In genomic region chr2:120629241-120629895, GRCh38 we compare ENCODE assay signal across 18 cellular contexts.
"Had no signal": no experiment of that assay in that cellular context is flagged by ENCODE, and none has a peak within 500 bp of the region (broad histone marks: within the 10 kb centered on the region; RNA-seq: fewer than 3 reads in every experiment).

No MANE protein-coding gene starts in this region.

- H2AFZ ChIP-seq: neural progenitor cell had no signal

- H3K9ac ChIP-seq: neural progenitor cell had no signal

- H3K36me3 Mint-ChIP-seq: memory B cell; natural killer cell treated with Interleukin-12 subunit alpha and Interleukin-12 subunit beta and Interleukin-15 and Interleukin-18, amount 100 ng/mL, for 72 hours; neural progenitor cell; type B pancreatic cell had no signal

- H3K27ac Mint-ChIP-seq: memory B cell; natural killer cell treated with Interleukin-12 subunit alpha and Interleukin-12 subunit beta and Interleukin-15 and Interleukin-18, amount 100 ng/mL, for 72 hours; neural progenitor cell; progenitor cell of endocrine pancreas; type B pancreatic cell had no signal

- H3K4me1 Mint-ChIP-seq: memory B cell had no signal

- ATAC-seq: heart left ventricle; natural killer cell treated with Interleukin-12 subunit alpha and Interleukin-12 subunit beta and Interleukin-15 and Interleukin-18, amount 100 ng/mL, for 72 hours; pancreas had no signal

- H3K9me3 ChIP-seq: pancreas, thyroid gland had no signal

- H3K4me3 Mint-ChIP-seq: memory B cell; natural killer cell treated with Interleukin-12 subunit alpha and Interleukin-12 subunit beta and Interleukin-15 and Interleukin-18, amount 100 ng/mL, for 72 hours; neural progenitor cell; type B pancreatic cell had no signal

- H3K27me3 ChIP-seq: neural progenitor cell, pancreas, thyroid gland had no signal

- H3K27ac ChIP-seq: heart left ventricle, neural progenitor cell, pancreas had no signal

- H3K4me1 ChIP-seq: heart left ventricle, pancreas had no signal

- DNase-seq: central memory CD4-positive, alpha-beta T cell; cortex of kidney; hippocampal formation; kidney glomerular epithelial cell; midbrain; nucleus accumbens; retina; small intestine; stimulated activated CD4-positive, alpha-beta T cell treated with anti-CD3 and anti-CD28 coated beads, Interleukin-2, amount 100 ng/mL, for 48 hours; stimulated activated naive CD4-positive, alpha-beta T cell treated with Interleukin-2 at 50 U/mL for 16 hours; thyroid gland had no signal

- H3K9me3 Mint-ChIP-seq: natural killer cell treated with Interleukin-12 subunit alpha and Interleukin-12 subunit beta and Interleukin-15 and Interleukin-18, amount 100 ng/mL, for 72 hours; neural progenitor cell; type B pancreatic cell had no signal

- H3K36me3 ChIP-seq: heart left ventricle, neural progenitor cell, pancreas, thyroid gland had no signal

- H3K4me3 ChIP-seq: heart left ventricle, neural progenitor cell, pancreas, thyroid gland had no signal
